ENCODE assay signal across 1 cellular context in genomic region chr10:109914966-109915365, GRCh38.
TF ChIP-seq lines count a peak whose summit lies in the region.

No MANE protein-coding gene starts in this region.

TF ChIP-seq in SK-N-SH, 30 proteins besides CTCF, POLR2A, EP300 and RAD21 (continued from another document):
- TF ChIP-seq GATA2 (CRISPR knock-in tag; IDR thresholded peaks at IDR 0.05) (no peak), EZH2phosphoT487 (IDR thresholded peaks at IDR 0.05; ENCODE audit: borderline replicate concordance, low read depth) (no peak), RCOR1 (IDR thresholded peaks at IDR 0.05; ENCODE audit: low read length) (no peak), POLR2AphosphoS5 (IDR thresholded peaks at IDR 0.05; ENCODE audit: low read depth, low read length) (no peak), MAX (IDR thresholded peaks at IDR 0.05; ENCODE audit: low read depth) (no peak), JUND (IDR thresholded peaks at IDR 0.05) (0 out of 2 replicates have a peak, but pooled peaks have one; percentile 26), MXI1 (IDR thresholded peaks at IDR 0.05; ENCODE audit: low read depth, low read length) (no peak), TCF12 (IDR thresholded peaks at IDR 0.05) (peak; percentile 46), ELF1 (IDR thresholded peaks at IDR 0.05) (no peak)
- TF ChIP-seq, protein P1, sequence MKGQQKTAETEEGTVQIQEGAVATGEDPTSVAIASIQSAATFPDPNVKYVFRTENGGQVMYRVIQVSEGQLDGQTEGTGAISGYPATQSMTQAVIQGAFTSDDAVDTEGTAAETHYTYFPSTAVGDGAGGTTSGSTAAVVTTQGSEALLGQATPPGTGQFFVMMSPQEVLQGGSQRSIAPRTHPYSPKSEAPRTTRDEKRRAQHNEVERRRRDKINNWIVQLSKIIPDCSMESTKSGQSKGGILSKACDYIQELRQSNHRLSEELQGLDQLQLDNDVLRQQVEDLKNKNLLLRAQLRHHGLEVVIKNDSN (IDR thresholded peaks at IDR 0.05; ENCODE audit: borderline replicate concordance, low read depth) = no peak
